Comparison of ENCODE assay signal across 1 cellular context in genomic region chrX:29470029-29470428, GRCh38.
TF ChIP-seq lines count a peak whose summit lies in the region.

No MANE protein-coding gene starts in this region.

TF ChIP-seq in HepG2, 621 proteins besides CTCF, POLR2A, EP300 and RAD21 (continued from another document):
- 0 out of 2 replicates have a peak, but pooled peaks have one; percentile 9 for TF ChIP-seq CEBPB (IDR thresholded peaks at IDR 0.05; ENCODE audit: borderline replicate concordance, low read depth, low read length)
